11 cellular contexts compared by ENCODE assay signal in the genomic region with DNA sequence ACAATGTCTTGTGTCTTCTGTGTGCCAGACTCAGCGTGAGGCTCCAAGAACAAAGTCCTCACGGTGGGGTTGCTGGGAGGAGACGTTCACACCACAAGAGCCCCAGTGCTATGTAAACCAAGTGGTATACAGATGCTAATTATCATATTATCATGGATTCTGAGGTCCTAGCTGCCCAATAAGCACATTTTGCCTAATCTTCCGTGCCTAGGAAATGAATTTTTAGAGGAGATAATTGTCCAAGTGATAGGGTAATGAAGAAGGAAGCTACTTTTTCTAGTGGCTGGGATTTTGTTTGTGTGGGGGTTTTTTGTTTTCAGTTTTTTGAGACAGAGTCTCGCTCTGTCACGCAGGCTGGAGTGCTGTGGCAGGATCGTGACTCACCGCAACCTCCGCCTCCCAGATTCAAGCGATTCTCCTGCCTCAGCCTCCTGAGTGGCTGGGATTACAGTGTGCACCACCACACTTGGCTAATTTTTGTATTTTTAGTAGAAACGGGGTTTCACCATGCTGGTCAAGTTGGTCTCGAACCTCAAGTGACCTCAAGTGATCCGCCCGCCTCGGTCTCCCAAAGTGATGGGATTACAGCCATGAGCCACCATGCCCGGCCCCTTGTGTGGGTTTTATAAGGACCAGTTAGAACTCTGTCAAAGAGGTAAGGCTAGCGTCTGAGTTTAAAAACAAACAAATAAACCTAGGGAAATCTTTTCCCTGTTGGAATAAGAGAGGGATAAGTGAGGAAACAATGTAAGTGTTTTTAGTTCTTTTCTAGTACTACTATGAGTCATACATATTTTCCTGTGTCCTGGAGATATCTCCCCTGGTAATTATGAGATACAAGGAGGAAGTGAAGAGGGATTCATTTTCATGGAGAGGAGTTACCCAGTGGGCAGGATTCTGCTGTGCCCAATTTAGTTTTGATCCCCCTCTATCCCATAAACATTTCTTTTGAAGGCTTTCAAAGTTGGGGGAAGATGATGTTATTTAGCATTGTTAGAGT. TPM values are rescaled to one million over a fixed set of nuclear protein-coding genes. Genes with fewer than 3 reads are reported as not detected.
DNase-seq lines count a peak whose midpoint lies in the region; ATAC-seq, FAIRE-seq and TF ChIP-seq lines count a peak whose summit lies in the region.
"Had no signal": no experiment of that assay in that cellular context is flagged by ENCODE, and none has a peak within 500 bp of the region (broad histone marks: within the 10 kb centered on the region; RNA-seq: fewer than 3 reads in every experiment).

No MANE protein-coding gene starts in this region.

- H4K20me1 ChIP-seq in K562 (replicated peaks; ENCODE audit: control insufficient read depth, insufficient read depth, low read length) (no peaks in the 10 kb centered on the region), keratinocyte (ENCODE audit: control insufficient read depth, extremely low read depth, insufficient read depth, low read length) (no peaks in the 10 kb centered on the region)

- H3K4me2 ChIP-seq in K562 (ENCODE audit: insufficient read depth, low read length) (0 out of 2 replicates have a peak overlapping the region, but pooled peaks have one; percentile 24), keratinocyte (ENCODE audit: control insufficient read depth, extremely low read depth, insufficient read depth, low read depth, low read length) (peak overlapping the region; percentile 7)

- H3K9me3 ChIP-seq in K562 (replicated peaks; ENCODE audit: control insufficient read depth, insufficient read depth, low read depth, low read length) (no peaks in the 10 kb centered on the region), keratinocyte (ENCODE audit: control insufficient read depth, low read depth, low read length) (no peaks in the 10 kb centered on the region), aorta (ENCODE audit: control insufficient read depth, low read length) (no peaks in the 10 kb centered on the region)

- H3K27me3 ChIP-seq in K562 (ENCODE audit: control insufficient read depth in 2 of 2, insufficient read depth in 2 of 2, low read length in 2 of 2): no peaks in the 10 kb centered on the region
- H3K27me3 ChIP-seq in keratinocyte (ENCODE audit: control insufficient read depth, extremely low read depth, insufficient read depth, low read length): no peaks in the 10 kb centered on the region
- no peaks in the 10 kb centered on the region for H3K27me3 ChIP-seq in aorta (ENCODE audit: control insufficient read depth in 1 of 2, insufficient read depth in 2 of 2, low read length in 1 of 2)

- in situ Hi-C loops in K562 (cut with MboI): no loop called here

- TF ChIP-seq POLR2A in K562 (conservative IDR thresholded peaks at IDR 0.05): no peak

- FAIRE-seq in K562 (lab: Jason Lieb, UNC): no peak
- FAIRE-seq in keratinocyte (lab: Jason Lieb, UNC): peak; percentile 76

- dilution Hi-C loops in keratinocyte (cut with MboI; ENCODE audit: extremely low pct_ligation_motif_present, low sequenced_read_pairs): no loop called here

- no peak for TF ChIP-seq RAD21 in Ishikawa (IDR thresholded peaks at IDR 0.05; ENCODE audit: low read depth)
- TF ChIP-seq RAD21 in K562 (CRISPR knock-in tag; conservative IDR thresholded peaks at IDR 0.05 in 1 of 2, IDR thresholded peaks at IDR 0.05 in 1 of 2): no peak

- H3K36me3 ChIP-seq in K562 (ENCODE audit: control insufficient read depth, insufficient read depth, low read length): no peaks in the 10 kb centered on the region
- no peaks in the 10 kb centered on the region for H3K36me3 ChIP-seq in keratinocyte (ENCODE audit: control insufficient read depth in 2 of 2, extremely low read depth in 1 of 2, insufficient read depth in 2 of 2, low read length in 2 of 2)
- H3K36me3 ChIP-seq in aorta (ENCODE audit: control insufficient read depth in 1 of 2, insufficient read depth in 2 of 2, low read length in 1 of 2): no peaks in the 10 kb centered on the region

- BruUV-seq in K562 (replicated peaks; lab: Mats Ljungman, UMichigan): no TSS peak

- CTCF ChIA-PET in K562 (lab: Yijun Ruan, JAX; ENCODE audit: low intra/inter-chr PET ratio): interaction anchor here (0.6 kb wide), 1 partner anchor 410 kb away, joined by 4 read pairs; no protein-coding TSS in a partner anchor

- WGBS in K562 (ENCODE audit: insufficient coverage, low coverage, missing lambda C conversion rate): 32% methylated on average over 15 of the region's 17 CpGs
- 83 to 90% methylated on average over 17 of the region's 17 CpGs for WGBS in aorta, 2 donors

- H3K27ac ChIP-seq in K562 (ENCODE audit: extremely low read depth, low read depth, low read length) (no peak overlapping the region), keratinocyte (ENCODE audit: control insufficient read depth, insufficient read depth, low read length) (no peak overlapping the region), aorta (ENCODE audit: low read depth in 1 of 2, low read length in 2 of 2) (no peak overlapping the region)

- H3K4me1 ChIP-seq in K562 (replicated peaks in 1 of 2; ENCODE audit: control insufficient read depth in 2 of 2, insufficient read depth in 2 of 2, low read length in 2 of 2): peaks cover 18 to 35% of the 10 kb centered on the region in 2 experiments; a peak in 4 of 5 replicates
- H3K4me1 ChIP-seq in keratinocyte (ENCODE audit: control insufficient read depth, extremely low read depth, insufficient read depth, low read length): peaks cover 38% of the 10 kb centered on the region
- H3K4me1 ChIP-seq in aorta (ENCODE audit: control insufficient read depth in 1 of 2, insufficient read depth in 2 of 2, low read length in 2 of 2): peaks cover 6 to 7% of the 10 kb centered on the region in 2 donors

- H2AFZ ChIP-seq in K562 (ENCODE audit: low read depth, low read length) (peak overlapping the region; percentile 47), keratinocyte (ENCODE audit: control insufficient read depth, low read length) (no peak overlapping the region)

- POLR2A ChIA-PET in K562 (lab: Yijun Ruan, JAX): interaction anchor here (1.1 kb wide), 1 partner anchor 19 kb away, joined by 3 read pairs; no protein-coding TSS in a partner anchor

- no peak overlapping the region for H3K9ac ChIP-seq in K562 (ENCODE audit: insufficient read depth in 1 of 2, low read depth in 2 of 2, low read length in 2 of 2)
- H3K9ac ChIP-seq in keratinocyte (ENCODE audit: control insufficient read depth, extremely low read depth, insufficient read depth, low read length): no peak overlapping the region

- no peak overlapping the region for H3K4me3 ChIP-seq in K562
- no peak overlapping the region for H3K4me3 ChIP-seq in keratinocyte (ENCODE audit: control insufficient read depth in 2 of 3, extremely low read depth in 1 of 3, insufficient read depth in 2 of 3, low read depth in 1 of 3, low read length in 3 of 3)
- no peak overlapping the region for H3K4me3 ChIP-seq in aorta (ENCODE audit: low read length in 2 of 2)

- H3K79me2 ChIP-seq in K562 (ENCODE audit: control insufficient read depth, insufficient read depth, low read length) (no peaks in the 10 kb centered on the region), keratinocyte (ENCODE audit: control insufficient read depth, insufficient read depth, low read length) (no peaks in the 10 kb centered on the region)

- DNase-seq in AG08395 (ENCODE audit: low spot score) (peak; percentile 53), K562 (ENCODE audit: extremely low read depth in 1 of 4, low spot score in 3 of 4) (no peak), keratinocyte (ENCODE audit: low read depth, low spot score) (no peak), T-helper 2 cell (no peak), aorta (no peak)
- no peak for DNase-seq in stimulated activated CD8-positive, alpha-beta memory T cell treated with anti-CD3 and anti-CD28 coated beads, Interleukin-4, amount 100 ng/mL, for 48 hours
- DNase-seq: naive thymus-derived CD4-positive, alpha-beta T cell; NCI-H2081 treated with DMSO at 0.1 percent for 48 hours; stimulated activated CD4-positive, alpha-beta T cell treated with anti-CD3 and anti-CD28 coated beads, Interleukin-12 subunit alpha, Interleukin-12 subunit beta, amount 100 ng/mL, for 4 hours had no signal

- intact Hi-C loops in K562 (cut with micrococcal nuclease) (no loop called here), aorta (cut with DNase I) (loop anchor here in 1 of 2 donors (10.0 kb wide), 1 partner anchor 455 kb away; no protein-coding TSS in a partner anchor)

- ATAC-seq in K562 (no peak), HG02571 (IDR thresholded peaks at IDR 0.05; ENCODE audit: unreplicated experiment) (no peak), aorta (ENCODE audit: low FRiP score) (no peak)
- ATAC-seq: naive thymus-derived CD4-positive, alpha-beta T cell had no signal

- TF ChIP-seq CTCF in K562 (IDR thresholded peaks at IDR 0.05 in 2 of 3, conservative IDR thresholded peaks at IDR 0.05 in 1 of 3; ENCODE audit: insufficient read depth in 2 of 3, low read depth in 1 of 3, low read length in 3 of 3) (no peak), keratinocyte (optimal IDR thresholded peaks at IDR 0.05 in 1 of 3, IDR thresholded peaks at IDR 0.05 in 1 of 3, conservative IDR thresholded peaks at IDR 0.05 in 1 of 3; ENCODE audit: extremely low read depth in 1 of 3, insufficient read depth in 2 of 3, low read length in 3 of 3) (no peak)

- TF ChIP-seq EP300 in Ishikawa (IDR thresholded peaks at IDR 0.05; ENCODE audit: borderline replicate concordance) (peak; percentile 42; the same call in 1 of the 2 replicates), K562 (IDR thresholded peaks at IDR 0.05; ENCODE audit: low read length) (no peak)

- H3K9me1 ChIP-seq in K562 (ENCODE audit: control insufficient read depth, insufficient read depth, low read length): no peaks in the 10 kb centered on the region
- H3K9me1 ChIP-seq in keratinocyte (ENCODE audit: control insufficient read depth, extremely low read depth, insufficient read depth, low read length): no peaks in the 10 kb centered on the region

RNA-seq across cellular contexts. Expression of a gene that starts 9.5 kb away (rescaled TPM):
- 2.6 and 6.2 TPM in 2 replicates for total RNA-seq in K562 (2011; cell fraction: chromatin; rRNA removed; ENCODE audit: low replicate concordance)
- 3.9 and 7.0 TPM in 2 replicates for total RNA-seq in K562 (2011; cell fraction: nucleolus; rRNA removed)
- total RNA-seq in K562 (2011; cell fraction: nucleoplasm; rRNA removed): 3.3 and 4.1 TPM in 2 replicates
- total RNA-seq in K562 (2014; rRNA removed): 2.9 and 3.0 TPM in 2 replicates
- 1.1 and 1.3 TPM in 2 replicates for total RNA-seq in K562 (2014; rRNA removed; fragmentation: Illumina TruSeq; extraction: Trizol)
- total RNA-seq in K562 (2015; rRNA removed; fragmentation: Illumina TruSeq; extraction: Trizol): 0.90 and 0.94 TPM in 2 replicates
- total RNA-seq in K562 (2021): 2.1 and 2.5 TPM in 2 replicates
- 1.8 TPM in 2 replicates for polyA plus RNA-seq in K562 (2011; rRNA removed)
- 3.3 and 3.7 TPM in 2 replicates for polyA plus RNA-seq in K562 (2011; cell fraction: cytosol; rRNA removed)
- 4.6 and 5.7 TPM in 2 replicates for polyA plus RNA-seq in K562 (2011; cell fraction: nucleus; rRNA removed)
- polyA plus RNA-seq in K562 (2012): 1.7 and 4.1 TPM in 2 replicates
- polyA plus RNA-seq in K562 (2014; fragmentation: Illumina TruSeq; extraction: Trizol): 1.4 and 1.6 TPM in 2 replicates
- under 1 TPM; 0.13 to 0.23 TPM for polyA plus RNA-seq in K562 (2014; fragmentation: Nextera tagmentation; extraction: Ambion mirVana)
- 1.8 and 2.9 TPM in 2 replicates for polyA plus RNA-seq in K562 (2014; rRNA removed)
- 3.4 and 3.7 TPM in 2 replicates for polyA minus RNA-seq in K562 (2011; rRNA and poly(A)+ RNA removed)
- polyA minus RNA-seq in K562 (2011; cell fraction: cytosol; rRNA and poly(A)+ RNA removed): 2.0 and 4.6 TPM in 2 replicates
- polyA minus RNA-seq in K562 (2011; cell fraction: nucleus; rRNA and poly(A)+ RNA removed): 3.8 and 4.7 TPM in 2 replicates
- 9.5 to 12.2 TPM (median 10.7 TPM) in 3 replicates for polyA plus RNA-seq in keratinocyte
- 11.9 TPM for polyA plus RNA-seq in keratinocyte (2011; ENCODE audit: low read depth)
- 4.7 and 4.9 TPM in 2 replicates for polyA plus RNA-seq in keratinocyte (2011; cell fraction: cytosol; rRNA removed)
- polyA plus RNA-seq in keratinocyte (2011; cell fraction: nucleus; rRNA removed): 21.0 and 21.4 TPM in 2 replicates
- 7.5 and 10.4 TPM in 2 replicates for polyA plus RNA-seq in keratinocyte (2012; ENCODE audit: low replicate concordance)
- polyA minus RNA-seq in keratinocyte: 16.0 to 44.2 TPM (median 24.0 TPM) in 3 replicates
- 15.0 TPM for polyA minus RNA-seq in keratinocyte (2011; cell fraction: cytosol; rRNA and poly(A)+ RNA removed)
- polyA minus RNA-seq in keratinocyte (2011; cell fraction: nucleus; rRNA and poly(A)+ RNA removed): 19.5 and 21.6 TPM in 2 replicates
- 10 to 100 TPM; 55.4 to 98.8 TPM for total RNA-seq in aorta
- 10 to 100 TPM; 27.3 to 32.9 TPM for polyA plus RNA-seq in aorta
